In genomic region chr6:166940643-166941068, GRCh38 we compare ENCODE assay signal across 13 cellular contexts. TPM values are rescaled to one million over a fixed set of nuclear protein-coding genes. Genes with fewer than 3 reads are reported as not detected.
A peak's percentile ranks its signal among the peaks of the same experiment; 100 is the strongest.
DNase-seq lines count a peak whose midpoint lies in the region; ATAC-seq and TF ChIP-seq lines count a peak whose summit lies in the region.
"Had no signal": no experiment of that assay in that cellular context is flagged by ENCODE, and none has a peak within 500 bp of the region (broad histone marks: within the 10 kb centered on the region; RNA-seq: fewer than 3 reads in every experiment).

No MANE protein-coding gene starts in this region.

- no peaks in the 10 kb centered on the region for H3K27me3 Mint-ChIP-seq in stimulated activated naive CD8-positive, alpha-beta T cell treated with anti-CD3 and anti-CD28 coated beads, Interleukin-15, Interleukin-2, amounts not matched to agents 100 ng/mL and 50 ng/mL, for 24 hours
- H3K27me3 Mint-ChIP-seq in stimulated activated naive CD8-positive, alpha-beta T cell treated with anti-CD3 and anti-CD28 coated beads, Interleukin-15, amount 100 ng/mL, for 72 hours, result no peaks in the 10 kb centered on the region
- H3K27me3 Mint-ChIP-seq in progenitor cell of endocrine pancreas, result no peaks in the 10 kb centered on the region
- H3K27me3 Mint-ChIP-seq: B cell; stimulated activated naive B cell treated with anti-CD40 and anti-IgM and Interleukin-4, amounts not matched to agents 10 μg/mL and 1 μg/mL and 100 μg/mL, for 72 hours had no signal

- TF ChIP-seq CTCF in foreskin keratinocyte (conservative IDR thresholded peaks at IDR 0.05) (no peak), progenitor cell of endocrine pancreas (IDR thresholded peaks at IDR 0.05; ENCODE audit: unreplicated experiment) (no peak)

- peaks cover 46% of the 10 kb centered on the region for H3K4me1 Mint-ChIP-seq in stimulated activated naive CD8-positive, alpha-beta T cell treated with anti-CD3 and anti-CD28 coated beads, Interleukin-15, Interleukin-2, amounts not matched to agents 100 ng/mL and 50 ng/mL, for 24 hours (ENCODE audit: low read depth)
- peaks cover 25% of the 10 kb centered on the region for H3K4me1 Mint-ChIP-seq in stimulated activated naive CD8-positive, alpha-beta T cell treated with anti-CD3 and anti-CD28 coated beads, Interleukin-15, amount 100 ng/mL, for 72 hours
- H3K4me1 Mint-ChIP-seq in progenitor cell of endocrine pancreas (ENCODE audit: low read depth), result no peaks in the 10 kb centered on the region

- no peak overlapping the region for H3K4me3 Mint-ChIP-seq in stimulated activated naive CD8-positive, alpha-beta T cell treated with anti-CD3 and anti-CD28 coated beads, Interleukin-15, Interleukin-2, amounts not matched to agents 100 ng/mL and 50 ng/mL, for 24 hours
- no peak overlapping the region for H3K4me3 Mint-ChIP-seq in stimulated activated naive CD8-positive, alpha-beta T cell treated with anti-CD3 and anti-CD28 coated beads, Interleukin-15, amount 100 ng/mL, for 72 hours
- no peak overlapping the region for H3K4me3 Mint-ChIP-seq in progenitor cell of endocrine pancreas (ENCODE audit: low read depth)
- H3K4me3 Mint-ChIP-seq: B cell; stimulated activated naive B cell treated with anti-CD40 and anti-IgM and Interleukin-4, amounts not matched to agents 10 μg/mL and 1 μg/mL and 100 μg/mL, for 72 hours had no signal

- H3K9me3 Mint-ChIP-seq in stimulated activated naive CD8-positive, alpha-beta T cell treated with anti-CD3 and anti-CD28 coated beads, Interleukin-15, Interleukin-2, amounts not matched to agents 100 ng/mL and 50 ng/mL, for 24 hours, result no peaks in the 10 kb centered on the region
- H3K9me3 Mint-ChIP-seq in stimulated activated naive CD8-positive, alpha-beta T cell treated with anti-CD3 and anti-CD28 coated beads, Interleukin-15, amount 100 ng/mL, for 72 hours, result no peaks in the 10 kb centered on the region
- H3K9me3 Mint-ChIP-seq in progenitor cell of endocrine pancreas (ENCODE audit: low read depth), result no peaks in the 10 kb centered on the region
- H3K9me3 Mint-ChIP-seq: stimulated activated naive B cell treated with anti-CD40 and anti-IgM and Interleukin-4, amounts not matched to agents 10 μg/mL and 1 μg/mL and 100 μg/mL, for 72 hours had no signal

- ATAC-seq in stimulated activated naive CD8-positive, alpha-beta T cell treated with anti-CD3 and anti-CD28 coated beads, Interleukin-15, amount 100 ng/mL, for 72 hours, result no peak
- peak; percentile 24 for ATAC-seq in foreskin keratinocyte
- ATAC-seq in GM19463 (IDR thresholded peaks at IDR 0.05; ENCODE audit: unreplicated experiment), result no peak
- ATAC-seq: stimulated activated naive B cell treated with anti-CD40 and anti-IgM and Interleukin-4, amounts not matched to agents 10 μg/mL and 1 μg/mL and 100 μg/mL, for 72 hours had no signal

- no peak overlapping the region for H3K27ac ChIP-seq in foreskin keratinocyte
- H3K27ac ChIP-seq: breast epithelium, SJCRH30 had no signal

- H3K4me1 ChIP-seq in foreskin keratinocyte, result no peaks in the 10 kb centered on the region
- H3K4me1 ChIP-seq: breast epithelium had no signal

- H3K27ac Mint-ChIP-seq in stimulated activated naive CD8-positive, alpha-beta T cell treated with anti-CD3 and anti-CD28 coated beads, Interleukin-15, Interleukin-2, amounts not matched to agents 100 ng/mL and 50 ng/mL, for 24 hours, result peak overlapping the region; percentile 16
- H3K27ac Mint-ChIP-seq in stimulated activated naive CD8-positive, alpha-beta T cell treated with anti-CD3 and anti-CD28 coated beads, Interleukin-15, amount 100 ng/mL, for 72 hours, result peak overlapping the region in 1 of 2 donors; percentile 19
- H3K27ac Mint-ChIP-seq in progenitor cell of endocrine pancreas, result no peak overlapping the region

- peaks cover 57% of the 10 kb centered on the region for H3K36me3 Mint-ChIP-seq in stimulated activated naive CD8-positive, alpha-beta T cell treated with anti-CD3 and anti-CD28 coated beads, Interleukin-15, Interleukin-2, amounts not matched to agents 100 ng/mL and 50 ng/mL, for 24 hours (ENCODE audit: low read depth)
- H3K36me3 Mint-ChIP-seq in progenitor cell of endocrine pancreas (ENCODE audit: insufficient read depth), result peaks cover 12% of the 10 kb centered on the region

- no peak for DNase-seq in stimulated activated naive CD8-positive, alpha-beta T cell treated with anti-CD3 and anti-CD28 coated beads, Interleukin-15, amount 100 ng/mL, for 72 hours
- DNase-seq in SW 1271 (lab: John Stamatoyannopoulos, UW) (peak; percentile 23 to 40), foreskin keratinocyte (no peak), progenitor cell of endocrine pancreas (ENCODE audit: low spot score, unreplicated experiment) (no peak), D341Med (ENCODE audit: low spot score) (no peak), cerebellar cortex (ENCODE audit: low spot score) (no peak)
- DNase-seq: NCI-H1417 treated with DMSO at 0.1 percent for 48 hours; SJCRH30; stimulated activated naive B cell treated with anti-CD40 and anti-IgM and Interleukin-4, amounts not matched to agents 10 μg/mL and 1 μg/mL and 100 μg/mL, for 72 hours had no signal

- H3K27me3 ChIP-seq in foreskin keratinocyte, result no peaks in the 10 kb centered on the region
- H3K27me3 ChIP-seq: breast epithelium, SJCRH30 had no signal

RNA-seq across cellular contexts. Expression of gene RNASET2, which starts 15.7 kb away (rescaled TPM):
- total RNA-seq in foreskin keratinocyte (14.3 and 14.5 TPM in 2 replicates), progenitor cell of endocrine pancreas (27.9 and 29.8 TPM in 2 replicates)
- polyA plus RNA-seq in foreskin keratinocyte, result 17.6 and 18.5 TPM in 2 replicates

RNA-seq across cellular contexts. Expression of gene CEP43, which starts 58.5 kb away (rescaled TPM):
- 13.5 and 15.5 TPM in 2 replicates for total RNA-seq in foreskin keratinocyte
- polyA plus RNA-seq in foreskin keratinocyte, result 7.5 and 9.4 TPM in 2 replicates
- 39.0 and 47.1 TPM in 2 replicates for total RNA-seq in progenitor cell of endocrine pancreas

Comparison
In these comparisons a context has a peak if more than half of its experiments do, and no peak if none do; other contexts are left out.
1. DNase-seq: peak in SW 1271 (2 of 2); none in stimulated activated naive CD8-positive, alpha-beta T cell treated with anti-CD3 and anti-CD28 coated beads, Interleukin-15, amount 100 ng/mL, for 72 hours (0 of 2), foreskin keratinocyte (0 of 2), progenitor cell of endocrine pancreas (single experiment), D341Med (single experiment) and cerebellar cortex (single experiment).